ENCODE assay signal across 26 cellular contexts in the genomic region with DNA sequence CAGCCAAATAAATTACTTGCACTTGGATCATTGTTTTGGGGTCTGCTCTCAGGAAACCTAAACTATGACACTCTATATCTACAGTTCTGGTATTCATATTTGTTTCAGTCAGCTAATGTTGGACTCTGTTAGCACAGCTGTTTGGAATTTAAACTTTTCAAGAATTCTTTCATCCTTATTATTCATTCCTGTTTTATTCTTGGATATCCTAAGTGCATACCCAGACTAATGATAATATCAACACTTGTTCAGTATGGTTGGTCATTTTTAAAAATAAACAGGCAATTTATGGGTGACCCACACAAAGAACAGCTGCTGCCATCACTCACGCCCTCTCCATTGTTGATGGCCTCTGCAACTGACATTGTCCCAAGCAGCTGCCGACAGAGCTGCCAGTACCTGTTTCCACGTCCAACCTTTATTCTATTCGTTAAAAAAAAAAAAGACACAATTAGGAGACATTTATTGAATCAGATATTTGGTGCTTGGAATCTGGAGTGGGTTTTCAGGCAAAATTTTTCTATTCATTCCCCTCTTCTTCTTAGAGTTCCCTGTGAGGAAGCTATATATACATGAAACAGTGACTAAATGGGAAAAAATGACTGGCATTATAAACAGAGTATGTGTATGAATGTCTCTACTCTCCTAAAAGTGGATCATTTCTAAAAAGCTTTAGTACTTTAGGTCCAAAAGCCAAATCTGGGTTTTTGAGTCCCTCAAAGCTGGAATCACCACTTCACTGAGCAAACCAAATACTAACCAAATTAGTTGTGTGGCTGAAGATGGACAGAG.
A peak's percentile ranks its signal among the peaks of the same experiment; 100 is the strongest.
DNase-seq lines count a peak whose midpoint lies in the region; ATAC-seq and TF ChIP-seq lines count a peak whose summit lies in the region.
"Had no signal": no experiment of that assay in that cellular context is flagged by ENCODE, and none has a peak within 500 bp of the region (broad histone marks: within the 10 kb centered on the region; RNA-seq: fewer than 3 reads in every experiment).

No MANE protein-coding gene starts in this region.

- H3K4me1 Mint-ChIP-seq in glutamatergic neuron (ENCODE audit: low read depth, unreplicated experiment), result peaks cover 2% of the 10 kb centered on the region
- no peaks in the 10 kb centered on the region for H3K4me1 Mint-ChIP-seq in naive thymus-derived CD4-positive, alpha-beta T cell
- no peaks in the 10 kb centered on the region for H3K4me1 Mint-ChIP-seq in activated T-cell treated with anti-CD3 and anti-CD28 coated beads, Interleukin-2, amount 50 U/mL, for 72 hours (ENCODE audit: low read depth)
- H3K4me1 Mint-ChIP-seq: activated naive CD4-positive, alpha-beta T cell treated with anti-CD3 and anti-CD28 coated beads, Interleukin-2, amount 50 U/mL, for 24 hours; natural killer cell had no signal

- no peaks in the 10 kb centered on the region for H3K36me3 ChIP-seq in colonic mucosa
- no peaks in the 10 kb centered on the region for H3K36me3 ChIP-seq in naive thymus-derived CD4-positive, alpha-beta T cell (ENCODE audit: control insufficient read depth in 2 of 3, insufficient read depth in 3 of 3, low read length in 3 of 3)
- H3K36me3 ChIP-seq: BLaER1 treated with 17β-estradiol and CSF1 and Interleukin-3, amounts not matched to agents 10 nM and 100 nM; cardiac muscle cell; tibial artery had no signal

- no peaks in the 10 kb centered on the region for H3K4me1 ChIP-seq in colonic mucosa
- H3K4me1 ChIP-seq in naive thymus-derived CD4-positive, alpha-beta T cell (ENCODE audit: control insufficient read depth in 2 of 2, insufficient read depth in 2 of 2, low read length in 2 of 2), result no peaks in the 10 kb centered on the region
- H3K4me1 ChIP-seq: BLaER1 treated with 17β-estradiol and CSF1 and Interleukin-3, amounts not matched to agents 10 nM and 100 nM; tibial artery had no signal

- H3K36me3 Mint-ChIP-seq in glutamatergic neuron (ENCODE audit: unreplicated experiment), result no peaks in the 10 kb centered on the region
- no peaks in the 10 kb centered on the region for H3K36me3 Mint-ChIP-seq in naive thymus-derived CD4-positive, alpha-beta T cell
- no peaks in the 10 kb centered on the region for H3K36me3 Mint-ChIP-seq in activated T-cell treated with anti-CD3 and anti-CD28 coated beads, Interleukin-2, amount 50 U/mL, for 72 hours (ENCODE audit: insufficient read depth in 2 of 2)
- H3K36me3 Mint-ChIP-seq: activated naive CD4-positive, alpha-beta T cell treated with anti-CD3 and anti-CD28 coated beads, Interleukin-2, amount 50 U/mL, for 24 hours; mesothelial cell of epicardium; natural killer cell had no signal

- no peak overlapping the region for H3K27ac Mint-ChIP-seq in glutamatergic neuron (ENCODE audit: unreplicated experiment)
- H3K27ac Mint-ChIP-seq in naive thymus-derived CD4-positive, alpha-beta T cell, result no peak overlapping the region
- no peak overlapping the region for H3K27ac Mint-ChIP-seq in activated T-cell treated with anti-CD3 and anti-CD28 coated beads, Interleukin-2, amount 50 U/mL, for 72 hours
- H3K27ac Mint-ChIP-seq: activated CD8-positive, alpha-beta T cell treated with anti-CD3 and anti-CD28 coated beads for 36 hours; activated naive CD4-positive, alpha-beta T cell treated with anti-CD3 and anti-CD28 coated beads, Interleukin-2, amount 50 U/mL, for 24 hours; activated T-helper 2 cell treated with anti-CD3 and anti-CD28 coated beads, Interferon-gamma antibody, Interleukin-2, Interleukin-4, amounts not matched to agents 10 μg/mL and 5 μg/mL and 100 μg/mL, durations not matched to agents 14 hours and 24 hours and 36 hours; dendritic cell treated with granulocyte-macrophage colony-stimulating factor and Interleukin-4, amounts not matched to agents 40 ng/mL and 50 ng/mL, for 4 days; mesothelial cell of epicardium; natural killer cell; T-helper 1 cell treated with Interleukin-12 subunit alpha and Interleukin-12 subunit beta and Interleukin-4 antibody, amounts not matched to agents 30 μg/mL and 1 μg/mL, for 36 hours had no signal

- intact Hi-C loops in colonic mucosa (cut with DNase I), result no loop called here
- intact Hi-C loops in naive thymus-derived CD4-positive, alpha-beta T cell (cut with micrococcal nuclease), result no loop called here

- H3K27me3 ChIP-seq in AG04450 (ENCODE audit: control insufficient read depth, insufficient read depth, low read length), result no peaks in the 10 kb centered on the region
- H3K27me3 ChIP-seq in colonic mucosa, result no peaks in the 10 kb centered on the region
- H3K27me3 ChIP-seq in naive thymus-derived CD4-positive, alpha-beta T cell (ENCODE audit: control insufficient read depth in 2 of 2, insufficient read depth in 2 of 2, low read length in 2 of 2), result no peaks in the 10 kb centered on the region
- H3K27me3 ChIP-seq: BLaER1 treated with 17β-estradiol and CSF1 and Interleukin-3, amounts not matched to agents 10 nM and 100 nM; cardiac muscle cell; tibial artery had no signal

- CTCF ChIA-PET in AG04450 (lab: Charles Lee), result interaction anchor here (1.6 to 1.9 kb wide), 2 partner anchors 347 to 426 kb away, joined by 3 to 6 read pairs; no protein-coding TSS in a partner anchor
- CTCF ChIA-PET in naive thymus-derived CD4-positive, alpha-beta T cell (lab: Charles Lee), result no interaction called here

- H3K9ac ChIP-seq in colonic mucosa (ENCODE audit: low read depth in 2 of 2, low read length in 2 of 2), result no peak overlapping the region
- H3K9ac ChIP-seq: BLaER1 treated with 17β-estradiol and CSF1 and Interleukin-3, amounts not matched to agents 10 nM and 100 nM had no signal

- ATAC-seq in SK-N-SH treated with all-trans-retinoic acid at 6 μM for 48 hours, result peak; percentile 76
- ATAC-seq in naive thymus-derived CD4-positive, alpha-beta T cell, result no peak
- no peak for ATAC-seq in activated T-cell treated with anti-CD3 and anti-CD28 coated beads, Interleukin-2, amount 50 U/mL, for 72 hours (replicated peaks in 1 of 2)
- ATAC-seq: activated CD4-positive, CD25-positive, alpha-beta regulatory T cell treated with anti-CD3 and anti-CD28 coated beads, Interleukin-2, amount 50 U/mL, for 24 hours; activated CD8-positive, alpha-beta T cell treated with anti-CD3 and anti-CD28 coated beads for 36 hours; left ventricle myocardium superior; natural killer cell had no signal

- DNase-seq in AG04450 (ENCODE audit: low read depth, low spot score), result peak; percentile 18
- peak; percentile 43 for DNase-seq in HCEC 1CT
- peak; percentile 46 for DNase-seq in fibroblast of the aortic adventitia (ENCODE audit: low read depth)
- no peak for DNase-seq in glutamatergic neuron
- no peak for DNase-seq in colonic mucosa
- no peak for DNase-seq in naive thymus-derived CD4-positive, alpha-beta T cell
- DNase-seq in activated T-cell treated with anti-CD3 and anti-CD28 coated beads, Interleukin-2, amount 50 U/mL, for 72 hours, result no peak
- DNase-seq: activated CD8-positive, alpha-beta T cell treated with anti-CD3 and anti-CD28 coated beads for 36 hours; DMS53; Karpas-422; left ventricle myocardium superior; natural killer cell; NCI-H1436 treated with DMSO at 0.1 percent for 48 hours; NCI-H510A treated with DMSO at 0.1 percent for 48 hours; stimulated activated CD4-positive, alpha-beta T cell treated with anti-CD3 and anti-CD28 coated beads, Interleukin-2, amount 100 ng/mL, for 24 hours; tibial artery had no signal

- H3K9me3 ChIP-seq in AG04450 (ENCODE audit: control insufficient read depth, insufficient read depth, low read length) (no peaks in the 10 kb centered on the region), colonic mucosa (no peaks in the 10 kb centered on the region)
- H3K9me3 ChIP-seq in naive thymus-derived CD4-positive, alpha-beta T cell (ENCODE audit: control insufficient read depth in 2 of 3, low read length in 3 of 3), result no peaks in the 10 kb centered on the region
- H3K9me3 ChIP-seq: BLaER1 treated with 17β-estradiol and CSF1 and Interleukin-3, amounts not matched to agents 10 nM and 100 nM; tibial artery had no signal

- no peaks in the 10 kb centered on the region for H3K9me3 Mint-ChIP-seq in glutamatergic neuron (ENCODE audit: unreplicated experiment)
- peaks cover 0 to 10% (median 0%) of the 10 kb centered on the region in 11 donors for H3K9me3 Mint-ChIP-seq in naive thymus-derived CD4-positive, alpha-beta T cell
- H3K9me3 Mint-ChIP-seq in activated T-cell treated with anti-CD3 and anti-CD28 coated beads, Interleukin-2, amount 50 U/mL, for 72 hours, result peaks cover 0 to under 1% of the 10 kb centered on the region in 2 donors
- H3K9me3 Mint-ChIP-seq: activated CD8-positive, alpha-beta T cell treated with anti-CD3 and anti-CD28 coated beads for 36 hours; activated naive CD4-positive, alpha-beta T cell treated with anti-CD3 and anti-CD28 coated beads, Interleukin-2, amount 50 U/mL, for 24 hours; activated T-helper 2 cell treated with anti-CD3 and anti-CD28 coated beads, Interferon-gamma antibody, Interleukin-2, Interleukin-4, amounts not matched to agents 10 μg/mL and 5 μg/mL and 100 μg/mL, durations not matched to agents 14 hours and 24 hours and 36 hours; mesothelial cell of epicardium; T-helper 1 cell treated with Interleukin-12 subunit alpha and Interleukin-12 subunit beta and Interleukin-4 antibody, amounts not matched to agents 30 μg/mL and 1 μg/mL, for 36 hours had no signal

- H3K4me3 ChIP-seq in AG04450 (ENCODE audit: low read depth, low read length), result no peak overlapping the region
- H3K4me3 ChIP-seq in fibroblast of the aortic adventitia (ENCODE audit: low read depth, low read length), result no peak overlapping the region
- no peak overlapping the region for H3K4me3 ChIP-seq in colonic mucosa
- no peak overlapping the region for H3K4me3 ChIP-seq in naive thymus-derived CD4-positive, alpha-beta T cell (ENCODE audit: low read length)
- H3K4me3 ChIP-seq: BLaER1 treated with 17β-estradiol and CSF1 and Interleukin-3, amounts not matched to agents 10 nM and 100 nM; cardiac muscle cell; tibial artery had no signal

- H3K4me3 Mint-ChIP-seq in glutamatergic neuron (ENCODE audit: unreplicated experiment), result no peak overlapping the region
- no peak overlapping the region for H3K4me3 Mint-ChIP-seq in naive thymus-derived CD4-positive, alpha-beta T cell
- no peak overlapping the region for H3K4me3 Mint-ChIP-seq in activated T-cell treated with anti-CD3 and anti-CD28 coated beads, Interleukin-2, amount 50 U/mL, for 72 hours
- H3K4me3 Mint-ChIP-seq: activated CD8-positive, alpha-beta T cell treated with anti-CD3 and anti-CD28 coated beads for 36 hours; activated naive CD4-positive, alpha-beta T cell treated with anti-CD3 and anti-CD28 coated beads, Interleukin-2, amount 50 U/mL, for 24 hours; dendritic cell treated with granulocyte-macrophage colony-stimulating factor and Interleukin-4, amounts not matched to agents 40 ng/mL and 50 ng/mL, for 4 days; mesothelial cell of epicardium; natural killer cell; T-helper 1 cell treated with Interleukin-12 subunit alpha and Interleukin-12 subunit beta and Interleukin-4 antibody, amounts not matched to agents 30 μg/mL and 1 μg/mL, for 36 hours had no signal

- TF ChIP-seq CTCF in AG04450 (IDR thresholded peaks at IDR 0.05; ENCODE audit: low read depth, low read length) (no peak), fibroblast of the aortic adventitia (IDR thresholded peaks at IDR 0.05; ENCODE audit: insufficient read depth, low read length) (no peak), glutamatergic neuron (IDR thresholded peaks at IDR 0.05; ENCODE audit: partially characterized antibody, unreplicated experiment) (no peak), colonic mucosa (IDR thresholded peaks at IDR 0.05) (no peak)

- POLR2A ChIA-PET in AG04450 (lab: Yijun Ruan, JAX), result interaction anchor here (0.7 to 1.6 kb wide), 3 partner anchors 53 to 491 kb away, joined by 3 to 4 read pairs (median 3); no protein-coding TSS in a partner anchor
- POLR2A ChIA-PET in naive thymus-derived CD4-positive, alpha-beta T cell (lab: Charles Lee), result no interaction called here

- no peaks in the 10 kb centered on the region for H3K27me3 Mint-ChIP-seq in glutamatergic neuron (ENCODE audit: unreplicated experiment)
- H3K27me3 Mint-ChIP-seq in naive thymus-derived CD4-positive, alpha-beta T cell, result no peaks in the 10 kb centered on the region
- no peaks in the 10 kb centered on the region for H3K27me3 Mint-ChIP-seq in activated T-cell treated with anti-CD3 and anti-CD28 coated beads, Interleukin-2, amount 50 U/mL, for 72 hours (ENCODE audit: low read depth)
- H3K27me3 Mint-ChIP-seq: activated CD8-positive, alpha-beta T cell treated with anti-CD3 and anti-CD28 coated beads for 36 hours; activated naive CD4-positive, alpha-beta T cell treated with anti-CD3 and anti-CD28 coated beads, Interleukin-2, amount 50 U/mL, for 24 hours; dendritic cell treated with granulocyte-macrophage colony-stimulating factor and Interleukin-4, amounts not matched to agents 40 ng/mL and 50 ng/mL, for 4 days had no signal

- H3K27ac ChIP-seq in AG04450 (ENCODE audit: low read depth, low read length) (peak overlapping the region; percentile 62), colonic mucosa (no peak overlapping the region)
- no peak overlapping the region for H3K27ac ChIP-seq in naive thymus-derived CD4-positive, alpha-beta T cell (ENCODE audit: low read depth, low read length)
- H3K27ac ChIP-seq: BLaER1 treated with 17β-estradiol and CSF1 and Interleukin-3, amounts not matched to agents 10 nM and 100 nM; cardiac muscle cell; HL-60; tibial artery had no signal

Comparison
In these comparisons a context has a peak if more than half of its experiments do, and no peak if none do; other contexts are left out.
1. DNase-seq: peak in AG04450 (single experiment), HCEC 1CT (single experiment) and fibroblast of the aortic adventitia (single experiment); none in glutamatergic neuron (single experiment), colonic mucosa (single experiment), naive thymus-derived CD4-positive, alpha-beta T cell (0 of 9) and activated T-cell treated with anti-CD3 and anti-CD28 coated beads, Interleukin-2, amount 50 U/mL, for 72 hours (0 of 2).